In the genomic region with DNA sequence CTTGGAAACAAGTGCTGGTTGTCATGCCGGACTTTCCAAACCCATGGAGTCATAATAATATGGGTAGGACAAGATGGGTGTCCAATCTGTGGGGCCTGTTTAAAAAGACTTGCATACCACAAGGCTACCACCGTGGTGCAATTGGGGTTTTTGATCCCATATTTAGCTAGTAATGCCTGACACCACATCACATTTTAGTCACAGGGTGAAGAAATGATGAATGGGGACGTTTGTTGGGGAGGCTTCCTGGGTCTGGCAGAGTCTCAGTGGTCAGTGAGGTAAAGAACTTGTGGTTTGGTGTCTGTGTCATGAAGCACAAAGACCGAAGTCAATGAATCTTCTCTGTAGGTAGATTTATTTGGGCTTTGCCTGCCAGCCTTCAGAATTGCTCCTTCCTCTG, we compare ENCODE assay signal across 1 cellular context.
TF ChIP-seq lines count a peak whose summit lies in the region.

No MANE protein-coding gene starts in this region.

TF ChIP-seq in K562, 482 proteins besides CTCF, POLR2A, EP300 and RAD21 (continued from another document):
- TF ChIP-seq, protein P1, sequence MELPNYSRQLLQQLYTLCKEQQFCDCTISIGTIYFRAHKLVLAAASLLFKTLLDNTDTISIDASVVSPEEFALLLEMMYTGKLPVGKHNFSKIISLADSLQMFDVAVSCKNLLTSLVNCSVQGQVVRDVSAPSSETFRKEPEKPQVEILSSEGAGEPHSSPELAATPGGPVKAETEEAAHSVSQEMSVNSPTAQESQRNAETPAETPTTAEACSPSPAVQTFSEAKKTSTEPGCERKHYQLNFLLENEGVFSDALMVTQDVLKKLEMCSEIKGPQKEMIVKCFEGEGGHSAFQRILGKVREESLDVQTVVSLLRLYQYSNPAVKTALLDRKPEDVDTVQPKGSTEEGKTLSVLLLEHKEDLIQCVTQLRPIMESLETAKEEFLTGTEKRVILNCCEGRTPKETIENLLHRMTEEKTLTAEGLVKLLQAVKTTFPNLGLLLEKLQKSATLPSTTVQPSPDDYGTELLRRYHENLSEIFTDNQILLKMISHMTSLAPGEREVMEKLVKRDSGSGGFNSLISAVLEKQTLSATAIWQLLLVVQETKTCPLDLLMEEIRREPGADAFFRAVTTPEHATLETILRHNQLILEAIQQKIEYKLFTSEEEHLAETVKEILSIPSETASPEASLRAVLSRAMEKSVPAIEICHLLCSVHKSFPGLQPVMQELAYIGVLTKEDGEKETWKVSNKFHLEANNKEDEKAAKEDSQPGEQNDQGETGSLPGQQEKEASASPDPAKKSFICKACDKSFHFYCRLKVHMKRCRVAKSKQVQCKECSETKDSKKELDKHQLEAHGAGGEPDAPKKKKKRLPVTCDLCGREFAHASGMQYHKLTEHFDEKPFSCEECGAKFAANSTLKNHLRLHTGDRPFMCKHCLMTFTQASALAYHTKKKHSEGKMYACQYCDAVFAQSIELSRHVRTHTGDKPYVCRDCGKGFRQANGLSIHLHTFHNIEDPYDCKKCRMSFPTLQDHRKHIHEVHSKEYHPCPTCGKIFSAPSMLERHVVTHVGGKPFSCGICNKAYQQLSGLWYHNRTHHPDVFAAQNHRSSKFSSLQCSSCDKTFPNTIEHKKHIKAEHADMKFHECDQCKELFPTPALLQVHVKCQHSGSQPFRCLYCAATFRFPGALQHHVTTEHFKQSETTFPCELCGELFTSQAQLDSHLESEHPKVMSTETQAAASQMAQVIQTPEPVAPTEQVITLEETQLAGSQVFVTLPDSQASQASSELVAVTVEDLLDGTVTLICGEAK (IDR thresholded peaks at IDR 0.05): no peak
- TF ChIP-seq, protein P1 (CRISPR knock-in tag; IDR thresholded peaks at IDR 0.05): no peak
- TF ChIP-seq MYNN (IDR thresholded peaks at IDR 0.05) (no peak), MYNN (CRISPR knock-in tag; IDR thresholded peaks at IDR 0.05) (no peak), ZBTB17 (CRISPR knock-in tag; IDR thresholded peaks at IDR 0.05) (0 out of 2 replicates have a peak, but pooled peaks have one; percentile 33)
TF ChIP-seq in K562: peak in this region for 1.
